ENCODE assay signal across 19 cellular contexts in the genomic region with DNA sequence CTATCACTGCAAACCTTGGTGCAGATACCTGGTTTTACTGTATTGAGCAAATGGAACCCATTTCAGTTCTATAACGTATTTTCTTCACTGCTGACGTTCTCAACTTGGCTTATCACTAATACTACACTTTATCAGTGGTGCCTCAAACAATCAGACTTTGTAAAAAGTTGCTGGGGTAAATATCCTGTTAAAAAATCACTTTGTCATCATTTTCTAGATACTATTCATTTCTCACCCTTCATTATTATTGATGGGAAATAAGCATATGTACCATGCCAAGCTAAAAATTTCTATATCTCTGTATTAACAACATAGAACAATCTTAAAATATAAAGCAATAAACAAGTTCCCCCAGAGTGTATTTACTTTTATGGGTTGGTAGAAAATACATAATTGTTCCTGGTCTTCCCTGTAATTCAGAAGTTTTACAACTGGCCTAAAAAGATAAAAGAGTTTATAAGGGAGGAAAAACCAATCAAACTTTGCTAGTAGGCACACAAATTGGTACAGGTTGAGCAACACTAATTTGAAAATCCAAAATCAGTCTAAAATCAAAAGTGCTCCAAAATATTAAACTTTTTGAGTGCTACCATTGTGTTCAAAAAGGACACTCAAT. TPM values are rescaled to one million over a fixed set of nuclear protein-coding genes. Genes with fewer than 3 reads are reported as not detected.
DNase-seq lines count a peak whose midpoint lies in the region; ATAC-seq, FAIRE-seq and TF ChIP-seq lines count a peak whose summit lies in the region.
"Had no signal": no experiment of that assay in that cellular context is flagged by ENCODE, and none has a peak within 500 bp of the region (broad histone marks: within the 10 kb centered on the region; RNA-seq: fewer than 3 reads in every experiment).

No MANE protein-coding gene starts in this region.

- H2AFZ ChIP-seq in HepG2 (ENCODE audit: low read length) (no peak overlapping the region), hepatocyte (no peak overlapping the region)
- H2AFZ ChIP-seq: GM23248 had no signal

- TF ChIP-seq POLR2A in HepG2 (IDR thresholded peaks at IDR 0.05; ENCODE audit: insufficient read depth in 1 of 2, low read depth in 2 of 2, low read length in 2 of 2) (no peak), right lobe of liver (IDR thresholded peaks at IDR 0.05) (no peak), transverse colon (IDR thresholded peaks at IDR 0.05) (no peak)

- H3K79me2 ChIP-seq in HepG2 (ENCODE audit: insufficient read depth, low read length) = no peaks in the 10 kb centered on the region
- H3K79me2 ChIP-seq in hepatocyte = no peaks in the 10 kb centered on the region

- in situ Hi-C loops in HepG2 (cut with HindIII; ENCODE audit: extremely low pct_ligation_motif_present, low pct_unique_long_range_greater_than_20kb) (no loop called here), transverse colon (cut with MboI; ENCODE audit: low pct_ligation_motif_present in 1 of 4, low pct_unique_long_range_greater_than_20kb in 1 of 4, low sequenced_read_pairs in 3 of 4) (loop anchor here in 1 of 4 donors (10.0 kb wide), 1 partner anchor 61 kb away; no protein-coding TSS in a partner anchor)

- H3K4me1 ChIP-seq in HepG2 (ENCODE audit: insufficient read depth, low read length) (peaks cover 14% of the 10 kb centered on the region), right lobe of liver (peaks cover 0 to 5% (median 0%) of the 10 kb centered on the region in 4 donors), hepatocyte (ENCODE audit: insufficient read depth) (peaks cover 7% of the 10 kb centered on the region), transverse colon (peaks cover 0 to 38% (median 22%) of the 10 kb centered on the region in 4 donors)
- H3K4me1 ChIP-seq: BLaER1 treated with 17β-estradiol and CSF1 and Interleukin-3, amounts not matched to agents 10 nM and 100 nM had no signal

- POLR2A ChIA-PET in HepG2 (lab: Yijun Ruan, JAX) = no interaction called here

- TF ChIP-seq CTCF in HepG2 (CRISPR knock-in tag; IDR thresholded peaks at IDR 0.05) (no peak), right lobe of liver (IDR thresholded peaks at IDR 0.05) (no peak), hepatocyte (IDR thresholded peaks at IDR 0.05; ENCODE audit: poor library complexity) (no peak), transverse colon (IDR thresholded peaks at IDR 0.05) (no peak)

- intact Hi-C loops in HepG2 (cut with micrococcal nuclease; ENCODE audit: unreplicated experiment) (no loop called here), right lobe of liver (cut with DNase I) (no loop called here), transverse colon (cut with DNase I; ENCODE audit: low total_unique reads) (no loop called here)

- no peaks in the 10 kb centered on the region for H3K9me2 ChIP-seq in hepatocyte (replicated peaks; ENCODE audit: insufficient read depth)

- H4K20me1 ChIP-seq in HepG2 (ENCODE audit: insufficient read depth, low read length) (no peaks in the 10 kb centered on the region), hepatocyte (ENCODE audit: insufficient read depth, poor library complexity, severe bottlenecking) (no peaks in the 10 kb centered on the region)
- H4K20me1 ChIP-seq: BLaER1 treated with 17β-estradiol and CSF1 and Interleukin-3, amounts not matched to agents 10 nM and 100 nM had no signal

- H3K4me3 ChIP-seq in HepG2 (replicated peaks in 1 of 3; ENCODE audit: insufficient read depth in 1 of 3, low read depth in 2 of 3, low read length in 3 of 3) (no peak overlapping the region), right lobe of liver (no peak overlapping the region), hepatocyte (no peak overlapping the region), transverse colon (peak overlapping the region in 1 of 4 donors; percentile 5)
- H3K4me3 ChIP-seq: BLaER1 treated with 17β-estradiol and CSF1 and Interleukin-3, amounts not matched to agents 10 nM and 100 nM; GM23248; SJSA1 had no signal

- ATAC-seq in HepG2 (no peak), right lobe of liver (no peak)
- no peak for ATAC-seq in activated CD4-positive, CD25-positive, alpha-beta regulatory T cell treated with anti-CD3 and anti-CD28 coated beads, Interleukin-2, amount 50 U/mL, for 24 hours

- no peak for TF ChIP-seq EP300 in HepG2 (IDR thresholded peaks at IDR 0.05; ENCODE audit: low read depth in 2 of 2, low read length in 2 of 2)
- no peak for TF ChIP-seq EP300 in HepG2 (CRISPR knock-in tag; IDR thresholded peaks at IDR 0.05; ENCODE audit: borderline replicate concordance)
- TF ChIP-seq EP300 in transverse colon (IDR thresholded peaks at IDR 0.05; ENCODE audit: low read depth) = no peak

- H3K27me3 ChIP-seq in HepG2 (ENCODE audit: control insufficient read depth in 1 of 2, insufficient read depth in 2 of 2, low read length in 2 of 2) = no peaks in the 10 kb centered on the region
- H3K27me3 ChIP-seq in right lobe of liver = no peaks in the 10 kb centered on the region
- H3K27me3 ChIP-seq in hepatocyte = no peaks in the 10 kb centered on the region
- H3K27me3 ChIP-seq in transverse colon = no peaks in the 10 kb centered on the region
- H3K27me3 ChIP-seq: BLaER1 treated with 17β-estradiol and CSF1 and Interleukin-3, amounts not matched to agents 10 nM and 100 nM; SJSA1 had no signal

- H3K9me3 ChIP-seq in HepG2 (ENCODE audit: low read length) = no peaks in the 10 kb centered on the region
- H3K9me3 ChIP-seq in right lobe of liver = no peaks in the 10 kb centered on the region
- no peaks in the 10 kb centered on the region for H3K9me3 ChIP-seq in hepatocyte (ENCODE audit: low read depth)
- H3K9me3 ChIP-seq in transverse colon = no peaks in the 10 kb centered on the region
- H3K9me3 ChIP-seq: BLaER1 treated with 17β-estradiol and CSF1 and Interleukin-3, amounts not matched to agents 10 nM and 100 nM; SJSA1 had no signal

- no peak overlapping the region for H3K9ac ChIP-seq in HepG2 (ENCODE audit: insufficient read depth, low read depth, low read length)
- H3K9ac ChIP-seq: BLaER1 treated with 17β-estradiol and CSF1 and Interleukin-3, amounts not matched to agents 10 nM and 100 nM; GM23248 had no signal

- CTCF ChIA-PET in HepG2 (lab: Yijun Ruan, JAX; ENCODE audit: low intra/inter-chr PET ratio, low total read pairs) = no interaction called here

- 93% methylated on average over 2 of the region's 2 CpGs for WGBS in HepG2 (ENCODE audit: low lambda C conversion rate)
- WGBS in right lobe of liver (ENCODE audit: insufficient coverage, low coverage, low lambda C conversion rate, missing lambda C conversion rate) = 78% methylated on average over 2 of the region's 2 CpGs
- 47% methylated on average over 2 of the region's 2 CpGs for whole genome bisulfite sequencing in hepatocyte (ENCODE audit: low lambda C conversion rate, missing lambda C conversion rate)
- whole genome bisulfite sequencing in transverse colon (ENCODE audit: low coverage in 1 of 2), 2 donors = 57 to 67% methylated on average over 2 of the region's 2 CpGs

- H3K4me2 ChIP-seq in HepG2 (ENCODE audit: low read depth, low read length) (no peak overlapping the region), hepatocyte (peak overlapping the region; percentile 53)
- H3K4me2 ChIP-seq: BLaER1 treated with 17β-estradiol and CSF1 and Interleukin-3, amounts not matched to agents 10 nM and 100 nM had no signal

- no TSS peak for BruUV-seq in HepG2 (replicated peaks; lab: Mats Ljungman, UMichigan)

- no peak for DNase-seq in HepG2 (ENCODE audit: low spot score)
- DNase-seq in right lobe of liver = no peak
- no peak for DNase-seq in hepatocyte (ENCODE audit: low spot score)
- no peak for DNase-seq in transverse colon
- DNase-seq in midbrain (lab: John Stamatoyannopoulos, UW) = no peak
- DNase-seq: 8988T, DMS 273 treated with DMSO at 0.1 percent for 48 hours, GF-D8, GM23248, Karpas-422, MM.1S, NCI-H1092 treated with DMSO at 0.1 percent for 48 hours, NCI-H510A treated with DMSO at 0.1 percent for 48 hours, NCI-H82 had no signal

- H3K27ac ChIP-seq in HepG2 (ENCODE audit: extremely low read length, insufficient read depth, low read length) (no peak overlapping the region), right lobe of liver (no peak overlapping the region), hepatocyte (peak overlapping the region; percentile 52), transverse colon (peak overlapping the region in 3 of 4 donors; percentile 8 to 64 (median 53))
- H3K27ac ChIP-seq: BLaER1 treated with 17β-estradiol and CSF1 and Interleukin-3, amounts not matched to agents 10 nM and 100 nM; GM23248; SJSA1 had no signal

- H3K36me3 ChIP-seq in HepG2 (replicated peaks in 1 of 2; ENCODE audit: control insufficient read depth in 1 of 2, insufficient read depth in 2 of 2, low read length in 2 of 2) = peaks cover 0 to 27% of the 10 kb centered on the region in 2 experiments; a peak in 3 of 5 replicates
- no peaks in the 10 kb centered on the region for H3K36me3 ChIP-seq in right lobe of liver
- H3K36me3 ChIP-seq in hepatocyte (replicated peaks; ENCODE audit: insufficient read depth, low read depth) = no peaks in the 10 kb centered on the region
- H3K36me3 ChIP-seq in transverse colon = no peaks in the 10 kb centered on the region

- no peak for FAIRE-seq in HepG2 (lab: Jason Lieb, UNC)
- FAIRE-seq: GM12891, GM18507 had no signal

- no peak for TF ChIP-seq RAD21 in HepG2 (CRISPR knock-in tag; IDR thresholded peaks at IDR 0.05)

RNA-seq across cellular contexts. Expression of a gene that starts 33.2 kb away (rescaled TPM):
- total RNA-seq in HepG2 (2016; rRNA removed; fragmentation: Illumina TruSeq; extraction: Trizol) = 36.9 and 54.1 TPM in 2 replicates
- total RNA-seq in HepG2 (2016; cell fraction: cytosol; rRNA removed; fragmentation: Illumina TruSeq; extraction: Trizol; ENCODE audit: low read depth) = 2.1 and 2.4 TPM in 2 replicates
- total RNA-seq in HepG2 (2016; cell fraction: insoluble cytoplasmic fraction; rRNA removed; fragmentation: Illumina TruSeq; extraction: Trizol) = 36.1 and 54.9 TPM in 2 replicates
- 8.7 and 10.3 TPM in 2 replicates for total RNA-seq in HepG2 (2016; cell fraction: membrane; rRNA removed; fragmentation: Illumina TruSeq; extraction: Trizol)
- total RNA-seq in HepG2 (2016; cell fraction: nucleus; rRNA removed; fragmentation: Illumina TruSeq; extraction: Trizol) = 56.9 and 59.9 TPM in 2 replicates
- 4.7 and 7.8 TPM in 2 replicates for polyA plus RNA-seq in HepG2 (2011; rRNA removed)
- 2.7 and 2.9 TPM in 2 replicates for polyA plus RNA-seq in HepG2 (2011; cell fraction: cytosol; rRNA removed)
- 8.3 and 9.3 TPM in 2 replicates for polyA plus RNA-seq in HepG2 (2011; cell fraction: nucleus; rRNA removed)
- polyA plus RNA-seq in HepG2 (2012) = 3.1 and 6.8 TPM in 2 replicates
- polyA plus RNA-seq in HepG2 (2016; cell fraction: cytosol; fragmentation: Illumina TruSeq; extraction: Trizol; ENCODE audit: low read depth) = 0.93 and 1.1 TPM in 2 replicates
- polyA plus RNA-seq in HepG2 (2016; cell fraction: insoluble cytoplasmic fraction; fragmentation: Illumina TruSeq; extraction: Trizol; ENCODE audit: low read depth) = 30.7 and 32.8 TPM in 2 replicates
- polyA plus RNA-seq in HepG2 (2016; cell fraction: membrane; fragmentation: Illumina TruSeq; extraction: Trizol; ENCODE audit: low read depth) = 2.6 and 6.4 TPM in 2 replicates
- polyA plus RNA-seq in HepG2 (2016; cell fraction: nucleus; fragmentation: Illumina TruSeq; extraction: Trizol; ENCODE audit: insufficient read depth, low read depth) = 25.2 and 28.0 TPM in 2 replicates
- 16.4 and 88.3 TPM in 2 replicates for polyA minus RNA-seq in HepG2 (2011; rRNA and poly(A)+ RNA removed; ENCODE audit: low replicate concordance)
- 4.6 and 8.5 TPM in 2 replicates for polyA minus RNA-seq in HepG2 (2011; cell fraction: cytosol; rRNA and poly(A)+ RNA removed)
- polyA minus RNA-seq in HepG2 (2011; cell fraction: nucleus; rRNA and poly(A)+ RNA removed) = 41.3 and 55.5 TPM in 2 replicates
- 1 to 10 TPM in 3 of 6 experiments, under 1 TPM in 3; 0.44 to 3.2 (median 1.3) TPM for total RNA-seq in right lobe of liver
- total RNA-seq in hepatocyte = 5.7 and 9.8 TPM in 2 replicates
- 3.7 and 4.5 TPM in 2 replicates for polyA plus RNA-seq in hepatocyte
- 1 to 10 TPM in 3 of 4 donors, under 1 TPM in 1; 0.40 to 3.2 (median 2.0) TPM for total RNA-seq in transverse colon

RNA-seq across cellular contexts. Expression of a gene that starts 33.4 kb away (rescaled TPM):
- total RNA-seq in HepG2 (2016; rRNA removed; fragmentation: Illumina TruSeq; extraction: Trizol) (17.1 and 17.3 TPM in 2 replicates), right lobe of liver (1 to 10 TPM; 2.2 to 5.2 (median 3.0) TPM), hepatocyte (16.3 and 18.5 TPM in 2 replicates), transverse colon (1 to 10 TPM; 1.5 to 7.4 (median 4.1) TPM)
- 2.1 and 2.4 TPM in 2 replicates for total RNA-seq in HepG2 (2016; cell fraction: cytosol; rRNA removed; fragmentation: Illumina TruSeq; extraction: Trizol; ENCODE audit: low read depth)
- total RNA-seq in HepG2 (2016; cell fraction: insoluble cytoplasmic fraction; rRNA removed; fragmentation: Illumina TruSeq; extraction: Trizol) = 16.8 and 19.0 TPM in 2 replicates
- total RNA-seq in HepG2 (2016; cell fraction: membrane; rRNA removed; fragmentation: Illumina TruSeq; extraction: Trizol) = 4.5 and 6.3 TPM in 2 replicates
- 36.5 and 37.8 TPM in 2 replicates for total RNA-seq in HepG2 (2016; cell fraction: nucleus; rRNA removed; fragmentation: Illumina TruSeq; extraction: Trizol)
- polyA plus RNA-seq in HepG2 (2011; rRNA removed) (8.1 and 11.3 TPM in 2 replicates), hepatocyte (6.0 and 10.8 TPM in 2 replicates)
- polyA plus RNA-seq in HepG2 (2011; cell fraction: cytosol; rRNA removed) = 2.8 and 3.6 TPM in 2 replicates
- polyA plus RNA-seq in HepG2 (2011; cell fraction: nucleus; rRNA removed) = 17.2 and 19.2 TPM in 2 replicates
- polyA plus RNA-seq in HepG2 (2012) = 5.5 and 9.1 TPM in 2 replicates
- 0.49 and 0.54 TPM in 2 replicates for polyA plus RNA-seq in HepG2 (2016; cell fraction: cytosol; fragmentation: Illumina TruSeq; extraction: Trizol; ENCODE audit: low read depth)
- polyA plus RNA-seq in HepG2 (2016; cell fraction: insoluble cytoplasmic fraction; fragmentation: Illumina TruSeq; extraction: Trizol; ENCODE audit: low read depth) = 8.8 and 10.0 TPM in 2 replicates
- 1.0 and 1.3 TPM in 2 replicates for polyA plus RNA-seq in HepG2 (2016; cell fraction: membrane; fragmentation: Illumina TruSeq; extraction: Trizol; ENCODE audit: low read depth)
- polyA plus RNA-seq in HepG2 (2016; cell fraction: nucleus; fragmentation: Illumina TruSeq; extraction: Trizol; ENCODE audit: insufficient read depth, low read depth) = 35.2 and 36.3 TPM in 2 replicates
- polyA minus RNA-seq in HepG2 (2011; rRNA and poly(A)+ RNA removed; ENCODE audit: low replicate concordance) = 0.91 and 4.5 TPM in 2 replicates
- polyA minus RNA-seq in HepG2 (2011; cell fraction: cytosol; rRNA and poly(A)+ RNA removed) = 4.4 and 5.5 TPM in 2 replicates
- polyA minus RNA-seq in HepG2 (2011; cell fraction: nucleus; rRNA and poly(A)+ RNA removed) = 36.3 and 37.2 TPM in 2 replicates

RNA-seq across cellular contexts. Expression of a gene that starts 45.7 kb away (rescaled TPM):
- total RNA-seq in HepG2 (2016; rRNA removed; fragmentation: Illumina TruSeq; extraction: Trizol) (0.09 TPM in 1 of 2 replicates, not detected in the other), right lobe of liver (not detected), hepatocyte (1.5 and 1.6 TPM in 2 replicates), transverse colon (under 1 TPM in 2 of 4 donors, not detected in 2; 0.16 to 0.41 TPM)
- not detected in 2 replicates for total RNA-seq in HepG2 (2016; cell fraction: cytosol; rRNA removed; fragmentation: Illumina TruSeq; extraction: Trizol; ENCODE audit: low read depth)
- 0.03 TPM in 1 of 2 replicates, not detected in the other for total RNA-seq in HepG2 (2016; cell fraction: insoluble cytoplasmic fraction; rRNA removed; fragmentation: Illumina TruSeq; extraction: Trizol)
- 0.03 TPM in 1 of 2 replicates, not detected in the other for total RNA-seq in HepG2 (2016; cell fraction: membrane; rRNA removed; fragmentation: Illumina TruSeq; extraction: Trizol)
- 0.06 and 0.09 TPM in 2 replicates for total RNA-seq in HepG2 (2016; cell fraction: nucleus; rRNA removed; fragmentation: Illumina TruSeq; extraction: Trizol)
- polyA plus RNA-seq in HepG2 (2011; rRNA removed) (0.01 and 0.03 TPM in 2 replicates), hepatocyte (1.5 and 2.4 TPM in 2 replicates)
- 0.01 TPM in 1 of 2 replicates, not detected in the other for polyA plus RNA-seq in HepG2 (2011; cell fraction: cytosol; rRNA removed)
- 0.03 and 0.09 TPM in 2 replicates for polyA plus RNA-seq in HepG2 (2011; cell fraction: nucleus; rRNA removed)
- polyA plus RNA-seq in HepG2 (2012) = 0.03 and 0.04 TPM in 2 replicates
- not detected in 2 replicates for polyA plus RNA-seq in HepG2 (2016; cell fraction: cytosol; fragmentation: Illumina TruSeq; extraction: Trizol; ENCODE audit: low read depth)
- polyA plus RNA-seq in HepG2 (2016; cell fraction: insoluble cytoplasmic fraction; fragmentation: Illumina TruSeq; extraction: Trizol; ENCODE audit: low read depth) = not detected in 2 replicates
- not detected in 2 replicates for polyA plus RNA-seq in HepG2 (2016; cell fraction: membrane; fragmentation: Illumina TruSeq; extraction: Trizol; ENCODE audit: low read depth)
- 0.10 and 0.11 TPM in 2 replicates for polyA plus RNA-seq in HepG2 (2016; cell fraction: nucleus; fragmentation: Illumina TruSeq; extraction: Trizol; ENCODE audit: insufficient read depth, low read depth)
- polyA minus RNA-seq in HepG2 (2011; rRNA and poly(A)+ RNA removed; ENCODE audit: low replicate concordance) = 0.04 and 0.05 TPM in 2 replicates
- polyA minus RNA-seq in HepG2 (2011; cell fraction: cytosol; rRNA and poly(A)+ RNA removed) = not detected in 2 replicates
- polyA minus RNA-seq in HepG2 (2011; cell fraction: nucleus; rRNA and poly(A)+ RNA removed) = 0.13 and 0.25 TPM in 2 replicates

Comparison
In these comparisons a context has a peak if more than half of its experiments do, and no peak if none do; other contexts are left out.
1. H3K27ac ChIP-seq: peak in hepatocyte (single experiment) and transverse colon (3 of 4); none in HepG2 (single experiment) and right lobe of liver (0 of 3).